Comparison of ENCODE assay signal across 9 cellular contexts in genomic region chr6:12075067-12075563, GRCh38.
DNase-seq lines count a peak whose midpoint lies in the region; ATAC-seq and TF ChIP-seq lines count a peak whose summit lies in the region.
"Had no signal": no experiment of that assay in that cellular context is flagged by ENCODE, and none has a peak within 500 bp of the region (broad histone marks: within the 10 kb centered on the region; RNA-seq: fewer than 3 reads in every experiment).

No MANE protein-coding gene starts in this region.

- H3K9me2 ChIP-seq in SK-N-SH, result no peaks in the 10 kb centered on the region

- H3K4me3 ChIP-seq in left ventricle myocardium inferior (no peak overlapping the region), SK-N-SH (ENCODE audit: low read depth in 2 of 2, low read length in 1 of 2) (no peak overlapping the region), foreskin fibroblast (ENCODE audit: low read depth in 1 of 2, low read length in 2 of 2) (no peak overlapping the region), upper lobe of right lung (no peak overlapping the region), ovary (no peak overlapping the region)
- H3K4me3 ChIP-seq: SK-N-MC had no signal

- DNase-seq in left ventricle myocardium inferior (no peak), Right ventricle myocardium superior (no peak), SK-N-SH (no peak), foreskin fibroblast (peak in 1 of 2 donors; percentile 28), upper lobe of right lung (no peak), ovary (no peak)
- DNase-seq in activated CD8-positive, alpha-beta memory T cell treated with anti-CD3 and anti-CD28 coated beads, Interleukin-2, amount 50 U/mL, for 4 hours, result no peak

- no peak for TF ChIP-seq EP300 in SK-N-SH (IDR thresholded peaks at IDR 0.05; ENCODE audit: borderline replicate concordance in 1 of 2, low read depth in 1 of 2, low read length in 1 of 2)
- no peak for TF ChIP-seq EP300 in ovary (IDR thresholded peaks at IDR 0.05)

- no peak overlapping the region for H3K27ac ChIP-seq in left ventricle myocardium inferior (replicated peaks)
- no peak overlapping the region for H3K27ac ChIP-seq in SK-N-SH (ENCODE audit: low read depth in 2 of 2, low read length in 1 of 2)
- H3K27ac ChIP-seq in upper lobe of right lung, result no peak overlapping the region
- H3K27ac ChIP-seq in ovary, result no peak overlapping the region
- H3K27ac ChIP-seq: SK-N-MC had no signal

- H3K4me1 ChIP-seq in left ventricle myocardium inferior, result peaks cover 8% of the 10 kb centered on the region
- peaks cover 7 to 10% of the 10 kb centered on the region in 2 experiments for H3K4me1 ChIP-seq in SK-N-SH (ENCODE audit: control insufficient read depth in 1 of 2, insufficient read depth in 2 of 2, low read depth in 1 of 2, low read length in 1 of 2)
- peaks cover 3% of the 10 kb centered on the region for H3K4me1 ChIP-seq in upper lobe of right lung
- peaks cover 2% of the 10 kb centered on the region for H3K4me1 ChIP-seq in ovary (ENCODE audit: insufficient read depth)

- H3K36me3 ChIP-seq in left ventricle myocardium inferior, result no peaks in the 10 kb centered on the region
- H3K36me3 ChIP-seq in SK-N-SH (replicated peaks in 1 of 2; ENCODE audit: control insufficient read depth in 1 of 2, insufficient read depth in 2 of 2, low read length in 1 of 2), result peaks cover 0 to 8% of the 10 kb centered on the region in 2 experiments
- no peaks in the 10 kb centered on the region for H3K36me3 ChIP-seq in upper lobe of right lung
- H3K36me3 ChIP-seq in ovary, result no peaks in the 10 kb centered on the region

- CTCF ChIA-PET in SK-N-SH (lab: Yijun Ruan, JAX), result interaction anchor here (0.8 to 2.2 kb wide), 5 partner anchors 9 to 420 kb away, joined by 3 to 7 read pairs (median 3); no protein-coding TSS in a partner anchor

- POLR2A ChIA-PET in SK-N-SH (lab: Yijun Ruan, JAX), result no interaction called here

- ATAC-seq in Right ventricle myocardium superior (ENCODE audit: poor library complexity) (no peak), upper lobe of right lung (no peak), HG02840 (IDR thresholded peaks at IDR 0.05; ENCODE audit: low FRiP score, unreplicated experiment) (no peak)

- no peaks in the 10 kb centered on the region for H3K27me3 ChIP-seq in left ventricle myocardium inferior (ENCODE audit: low read depth)
- H3K27me3 ChIP-seq in SK-N-SH (ENCODE audit: insufficient read depth), result no peaks in the 10 kb centered on the region
- H3K27me3 ChIP-seq in upper lobe of right lung, result no peaks in the 10 kb centered on the region
- no peaks in the 10 kb centered on the region for H3K27me3 ChIP-seq in ovary

- TF ChIP-seq CTCF in left ventricle myocardium inferior (IDR thresholded peaks at IDR 0.05; ENCODE audit: borderline replicate concordance), result peak; percentile 52
- peak; percentile 57 for TF ChIP-seq CTCF in SK-N-SH (IDR thresholded peaks at IDR 0.05)
- TF ChIP-seq CTCF in foreskin fibroblast (IDR thresholded peaks at IDR 0.05; ENCODE audit: low read depth, low read length), result peak; percentile 39
- TF ChIP-seq CTCF in upper lobe of right lung (IDR thresholded peaks at IDR 0.05), result peak; percentile 48
- peak in 1 of 3 donors; percentile 16 for TF ChIP-seq CTCF in ovary (IDR thresholded peaks at IDR 0.05)

- H2AFZ ChIP-seq in SK-N-SH (ENCODE audit: low read depth), result no peak overlapping the region

- TF ChIP-seq POLR2A in ovary (IDR thresholded peaks at IDR 0.05), result no peak

- peaks cover 6% of the 10 kb centered on the region for H3F3A ChIP-seq in SK-N-SH (replicated peaks; ENCODE audit: insufficient read depth)

- H3K4me2 ChIP-seq in SK-N-SH, result no peak overlapping the region

- 92% methylated on average over 9 of the region's 9 CpGs for WGBS in SK-N-SH (ENCODE audit: low lambda C conversion rate)
- 36 to 53% (median 44%) methylated on average over 9 of the region's 9 CpGs for WGBS in ovary, 3 donors

- no peak overlapping the region for H3K9ac ChIP-seq in SK-N-SH

- intact Hi-C loops in left ventricle myocardium inferior (cut with micrococcal nuclease), result no loop called here
- intact Hi-C loops in Right ventricle myocardium superior (cut with DNase I), result no loop called here
- intact Hi-C loops in upper lobe of right lung (cut with DNase I), result no loop called here
- intact Hi-C loops in ovary (cut with DNase I), result no loop called here

- TF ChIP-seq RAD21 in SK-N-SH (IDR thresholded peaks at IDR 0.05; ENCODE audit: low read length), result peak; percentile 53

- H3K9me3 ChIP-seq in left ventricle myocardium inferior (replicated peaks) (no peaks in the 10 kb centered on the region), SK-N-SH (no peaks in the 10 kb centered on the region), upper lobe of right lung (no peaks in the 10 kb centered on the region), ovary (no peaks in the 10 kb centered on the region)

- no peaks in the 10 kb centered on the region for H4K20me1 ChIP-seq in SK-N-SH (ENCODE audit: insufficient read depth)

- peaks cover 51% of the 10 kb centered on the region; the same call in 1 of the 2 replicates for H3K79me2 ChIP-seq in SK-N-SH (ENCODE audit: insufficient read depth)

TF ChIP-seq in SK-N-SH, 30 proteins besides CTCF, POLR2A, EP300 and RAD21:
- TF ChIP-seq SMC3 (IDR thresholded peaks at IDR 0.05; ENCODE audit: low read depth, low read length) (peak; percentile 44), RXRA (IDR thresholded peaks at IDR 0.05; ENCODE audit: borderline replicate concordance, low read depth) (no peak), EZH2phosphoT487 (IDR thresholded peaks at IDR 0.05; ENCODE audit: borderline replicate concordance, low read depth) (no peak)
